Comparison of ENCODE assay signal across 8 cellular contexts in genomic region chr3:115239717-115240116, GRCh38.
DNase-seq lines count a peak whose midpoint lies in the region; ATAC-seq and TF ChIP-seq lines count a peak whose summit lies in the region.

No MANE protein-coding gene starts in this region.

- ATAC-seq in SK-N-SH treated with all-trans-retinoic acid at 6 μM for 48 hours (peak; percentile 97), Right ventricle myocardium superior (ENCODE audit: poor library complexity) (peak; percentile 91), GM21526 (IDR thresholded peaks at IDR 0.05; ENCODE audit: low FRiP score, unreplicated experiment) (no peak), GM21390 (IDR thresholded peaks at IDR 0.05; ENCODE audit: unreplicated experiment) (no peak)

- intact Hi-C loops in Right ventricle myocardium superior (cut with DNase I) = no loop called here

- H3K4me3 ChIP-seq in skin epidermis = no peak overlapping the region

- DNase-seq in M059J (ENCODE audit: low read depth) = peak; percentile 100
- DNase-seq in Right ventricle myocardium superior = peak; percentile 51
- DNase-seq in stimulated activated CD8-positive, alpha-beta memory T cell treated with anti-CD3 and anti-CD28 coated beads, Interleukin-4, amount 100 ng/mL, for 48 hours = no peak
- DNase-seq in mesenteric fat pad (ENCODE audit: low spot score) = no peak

- H3K27ac ChIP-seq in skin epidermis = peak overlapping the region in 11 of 21 experiments; percentile 3 to 84 (median 49)

TF ChIP-seq in SK-N-SH treated with all-trans-retinoic acid at 6 μM for 48 hours, 23 proteins besides CTCF, POLR2A, EP300 and RAD21:
- TF ChIP-seq TSHZ2 (CRISPR knock-in tag; IDR thresholded peaks at IDR 0.05) = no peak
- TF ChIP-seq TCF4 (CRISPR knock-in tag; IDR thresholded peaks at IDR 0.05; ENCODE audit: borderline replicate concordance) = peak; percentile 47; the same call in 1 of the 2 replicates
- 0 out of 2 replicates have a peak, but pooled peaks have one; percentile 52 for TF ChIP-seq RARB (CRISPR knock-in tag; IDR thresholded peaks at IDR 0.05)
- TF ChIP-seq ZFP30 (CRISPR knock-in tag; IDR thresholded peaks at IDR 0.05) = no peak
- TF ChIP-seq ARNTL (CRISPR knock-in tag; IDR thresholded peaks at IDR 0.05; ENCODE audit: borderline replicate concordance, low read depth) = no peak
- no peak for TF ChIP-seq ZNF8 (CRISPR knock-in tag; IDR thresholded peaks at IDR 0.05)
- TF ChIP-seq, protein P1, sequence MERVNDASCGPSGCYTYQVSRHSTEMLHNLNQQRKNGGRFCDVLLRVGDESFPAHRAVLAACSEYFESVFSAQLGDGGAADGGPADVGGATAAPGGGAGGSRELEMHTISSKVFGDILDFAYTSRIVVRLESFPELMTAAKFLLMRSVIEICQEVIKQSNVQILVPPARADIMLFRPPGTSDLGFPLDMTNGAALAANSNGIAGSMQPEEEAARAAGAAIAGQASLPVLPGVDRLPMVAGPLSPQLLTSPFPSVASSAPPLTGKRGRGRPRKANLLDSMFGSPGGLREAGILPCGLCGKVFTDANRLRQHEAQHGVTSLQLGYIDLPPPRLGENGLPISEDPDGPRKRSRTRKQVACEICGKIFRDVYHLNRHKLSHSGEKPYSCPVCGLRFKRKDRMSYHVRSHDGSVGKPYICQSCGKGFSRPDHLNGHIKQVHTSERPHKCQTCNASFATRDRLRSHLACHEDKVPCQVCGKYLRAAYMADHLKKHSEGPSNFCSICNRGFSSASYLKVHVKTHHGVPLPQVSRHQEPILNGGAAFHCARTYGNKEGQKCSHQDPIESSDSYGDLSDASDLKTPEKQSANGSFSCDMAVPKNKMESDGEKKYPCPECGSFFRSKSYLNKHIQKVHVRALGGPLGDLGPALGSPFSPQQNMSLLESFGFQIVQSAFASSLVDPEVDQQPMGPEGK (CRISPR knock-in tag; IDR thresholded peaks at IDR 0.05; ENCODE audit: borderline replicate concordance) = peak; percentile 47; the same call in 1 of the 2 replicates
- TF ChIP-seq PPARA (CRISPR knock-in tag; IDR thresholded peaks at IDR 0.05; ENCODE audit: borderline replicate concordance) = no peak
- peak; percentile 73; the same call in 1 of the 2 replicates for TF ChIP-seq ESRRG (CRISPR knock-in tag; IDR thresholded peaks at IDR 0.05)
- peak; percentile 75 for TF ChIP-seq CREB5 (CRISPR knock-in tag; IDR thresholded peaks at IDR 0.05; ENCODE audit: low read depth)
- TF ChIP-seq TOX (CRISPR knock-in tag; IDR thresholded peaks at IDR 0.05; ENCODE audit: borderline replicate concordance) = peak; percentile 96; the same call in 1 of the 2 replicates
- TF ChIP-seq POU6F1 (CRISPR knock-in tag; IDR thresholded peaks at IDR 0.05; ENCODE audit: borderline replicate concordance, low read depth) = no peak
- TF ChIP-seq OSR1 (CRISPR knock-in tag; IDR thresholded peaks at IDR 0.05) = no peak
- TF ChIP-seq GLIS3 (CRISPR knock-in tag; IDR thresholded peaks at IDR 0.05) = no peak
- TF ChIP-seq ZNF565 (CRISPR knock-in tag; conservative IDR thresholded peaks at IDR 0.05; ENCODE audit: low read depth) = no peak
- TF ChIP-seq ZC3H10 (CRISPR knock-in tag; IDR thresholded peaks at IDR 0.05) = peak; percentile 97
- peak; percentile 68; the same call in 1 of the 2 replicates for TF ChIP-seq CSRNP3 (CRISPR knock-in tag; IDR thresholded peaks at IDR 0.05)
- TF ChIP-seq ZNF70 (CRISPR knock-in tag; IDR thresholded peaks at IDR 0.05) = no peak
- peak; percentile 87 for TF ChIP-seq ZFP3 (CRISPR knock-in tag; IDR thresholded peaks at IDR 0.05)
- 0 out of 2 replicates have a peak, but pooled peaks have one; percentile 50 for TF ChIP-seq SNAI2 (CRISPR knock-in tag; IDR thresholded peaks at IDR 0.05)
- no peak for TF ChIP-seq BACH2 (CRISPR knock-in tag; IDR thresholded peaks at IDR 0.05; ENCODE audit: borderline replicate concordance)
- TF ChIP-seq CSDC2 (CRISPR knock-in tag; IDR thresholded peaks at IDR 0.05) = peak; percentile 40; the same call in 1 of the 2 replicates
- peak; percentile 59 for TF ChIP-seq ISL1 (CRISPR knock-in tag; IDR thresholded peaks at IDR 0.05)

Comparison
In these comparisons a context has a peak if more than half of its experiments do, and no peak if none do; other contexts are left out.
1. DNase-seq: peak in M059J (single experiment) and Right ventricle myocardium superior (single experiment); none in stimulated activated CD8-positive, alpha-beta memory T cell treated with anti-CD3 and anti-CD28 coated beads, Interleukin-4, amount 100 ng/mL, for 48 hours (single experiment) and mesenteric fat pad (single experiment).
2. ATAC-seq: peak in SK-N-SH treated with all-trans-retinoic acid at 6 μM for 48 hours (single experiment) and Right ventricle myocardium superior (single experiment); none in GM21526 (single experiment) and GM21390 (single experiment).